In genomic region chr10:76555271-76555670, GRCh38 we compare ENCODE assay signal across 28 cellular contexts.
"Had no signal": no experiment of that assay in that cellular context is flagged by ENCODE, and none has a peak within 500 bp of the region (broad histone marks: within the 10 kb centered on the region; RNA-seq: fewer than 3 reads in every experiment).

No MANE protein-coding gene starts in this region.

- DNase-seq: activated CD4-positive, alpha-beta T cell treated with anti-CD3 and anti-CD28 coated beads for 1 hour; activated CD4-positive, alpha-beta T cell treated with anti-CD3 and anti-CD28 coated beads, Interleukin-2, amount 10 ng/mL, durations not matched to agents 24 days and 14 days; activated CD4-positive, alpha-beta T cell treated with anti-CD3 and anti-CD28 coated beads, Interleukin-2, amount 50 U/mL, for 48 hours; activated CD8-positive, alpha-beta memory T cell treated with anti-CD3 and anti-CD28 coated beads, Interleukin-2, amount 10 ng/mL, durations not matched to agents 7 days and 5 days; activated effector memory CD4-positive, alpha-beta T cell treated with anti-CD3 and anti-CD28 coated beads, Interleukin-2, amount 50 U/mL, for 16 hours; activated naive CD4-positive, alpha-beta T cell treated with Interleukin-2 at 50 U/mL for 16 hours; activated naive CD8-positive, alpha-beta T cell treated with anti-CD3 and anti-CD28 coated beads, Interleukin-2, amount 50 U/mL, for 24 hours; activated T-cell treated with anti-CD3 and anti-CD28 coated beads, Interleukin-2, amount 50 U/mL, for 4 hours; brain microvascular endothelial cell; Kasumi-1; KBM-7; NCI-H1105; NCI-H1436; NCI-H1694 treated with DMSO at 0.1 percent for 48 hours; NCI-H2029 treated with DMSO at 0.1 percent for 48 hours; NCI-H345; NCI-H510A; NCI-H526 treated with DMSO at 0.1 percent for 48 hours; NK-92 treated with Interleukin-12 subunit alpha and Interleukin-12 subunit beta, amount 100 ng/mL, for 24 hours; OCI-M1; RPMI8226; SHP77; SW 1271 had no signal

- H3K36me3 ChIP-seq: brain microvascular endothelial cell, SJSA1 had no signal

- ATAC-seq: activated CD8-positive, alpha-beta memory T cell treated with anti-CD3 and anti-CD28 coated beads, Interleukin-2, amount 10 ng/mL, durations not matched to agents 7 days and 5 days; activated naive CD4-positive, alpha-beta T cell treated with anti-CD3 and anti-CD28 coated beads, Interleukin-2, amount 50 U/mL, for 72 hours; activated naive CD8-positive, alpha-beta T cell treated with anti-CD3 and anti-CD28 coated beads, Interleukin-2, amount 50 U/mL, for 24 hours; activated T-cell treated with anti-CD3 and anti-CD28 coated beads, Interleukin-2, amount 50 U/mL, for 4 hours; Panc1; SK-N-SH treated with all-trans-retinoic acid at 6 μM for 48 hours; WTC11 had no signal

- H3K27ac ChIP-seq: brain microvascular endothelial cell, SJSA1 had no signal

- H3K27me3 ChIP-seq: brain microvascular endothelial cell, SJSA1 had no signal

- H3K9me3 ChIP-seq: SJSA1 had no signal

- H3K4me3 ChIP-seq: SJSA1 had no signal
